Comparison of ENCODE assay signal across 1 cellular context in genomic region chr19:28522545-28522922, GRCh38.
TF ChIP-seq lines count a peak whose summit lies in the region.

No MANE protein-coding gene starts in this region.

TF ChIP-seq in GM23338, 12 proteins besides CTCF, POLR2A, EP300 and RAD21 (continued from another document):
- TF ChIP-seq REST (IDR thresholded peaks at IDR 0.05; ENCODE audit: unreplicated experiment) (no peak), ZNF462 (CRISPR knock-in tag; IDR thresholded peaks at IDR 0.05) (no peak)
